1 cellular context compared by ENCODE assay signal in the genomic region with DNA sequence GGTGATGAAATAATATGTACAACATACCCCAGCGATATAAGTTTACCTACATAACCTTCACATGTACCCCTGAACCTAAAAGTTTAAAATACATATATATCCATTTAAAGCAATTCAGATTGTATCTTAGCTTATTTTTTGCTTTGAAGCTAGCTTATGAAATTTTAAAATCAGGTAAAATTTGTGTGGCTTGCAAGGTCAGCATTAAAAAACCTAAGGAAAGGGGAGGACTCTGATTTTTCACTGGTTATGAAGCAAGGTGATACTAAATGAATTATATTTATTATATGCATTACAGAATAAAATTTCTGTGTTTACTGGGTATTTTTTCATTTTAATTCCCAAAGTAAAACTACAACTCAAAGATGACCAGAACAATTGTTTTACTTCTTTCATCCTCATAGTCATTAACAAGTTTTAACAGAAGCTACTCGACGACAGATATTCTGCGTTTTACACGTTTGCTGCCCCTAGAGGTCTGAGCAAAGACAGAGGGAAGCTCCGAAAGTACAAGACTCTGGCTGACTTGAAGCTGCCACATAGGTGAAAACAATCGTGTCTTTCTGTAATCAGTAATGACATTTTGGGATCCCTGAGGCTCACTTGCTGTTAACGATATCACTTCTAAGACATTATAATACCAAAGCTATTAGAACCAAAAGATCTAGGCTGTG.
TF ChIP-seq lines count a peak whose summit lies in the region.

No MANE protein-coding gene starts in this region.

TF ChIP-seq in HCT116, 20 proteins besides CTCF, POLR2A, EP300 and RAD21:
- TF ChIP-seq ZNF274 (IDR thresholded peaks at IDR 0.05; ENCODE audit: low read depth, low read length) (no peak), ELF1 (IDR thresholded peaks at IDR 0.05; ENCODE audit: borderline replicate concordance, low read depth) (no peak), EGR1 (IDR thresholded peaks at IDR 0.05; ENCODE audit: low read depth) (no peak), SIN3A (IDR thresholded peaks at IDR 0.05; ENCODE audit: low read depth) (no peak), EZH2 (IDR thresholded peaks at IDR 0.05) (no peak), POLR2AphosphoS5 (IDR thresholded peaks at IDR 0.05; ENCODE audit: low read depth, low read length) (no peak), FOSL1 (IDR thresholded peaks at IDR 0.05; ENCODE audit: low read depth) (no peak), ZFX (IDR thresholded peaks at IDR 0.05) (no peak), YY1 (IDR thresholded peaks at IDR 0.05; ENCODE audit: extremely low read depth, insufficient replicate concordance, low read depth, low read length) (no peak), JUND (IDR thresholded peaks at IDR 0.05) (no peak), SP1 (IDR thresholded peaks at IDR 0.05; ENCODE audit: low read depth) (no peak), TCF7L2 (IDR thresholded peaks at IDR 0.05; ENCODE audit: borderline replicate concordance, extremely low read depth, insufficient read depth, insufficient read length) (no peak), SRF (IDR thresholded peaks at IDR 0.05; ENCODE audit: low read depth) (no peak), EZH2phosphoT487 (IDR thresholded peaks at IDR 0.05; ENCODE audit: borderline replicate concordance) (no peak)
- TF ChIP-seq, protein P1, sequence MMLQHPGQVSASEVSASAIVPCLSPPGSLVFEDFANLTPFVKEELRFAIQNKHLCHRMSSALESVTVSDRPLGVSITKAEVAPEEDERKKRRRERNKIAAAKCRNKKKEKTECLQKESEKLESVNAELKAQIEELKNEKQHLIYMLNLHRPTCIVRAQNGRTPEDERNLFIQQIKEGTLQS (IDR thresholded peaks at IDR 0.05) = no peak
- TF ChIP-seq, protein P2, sequence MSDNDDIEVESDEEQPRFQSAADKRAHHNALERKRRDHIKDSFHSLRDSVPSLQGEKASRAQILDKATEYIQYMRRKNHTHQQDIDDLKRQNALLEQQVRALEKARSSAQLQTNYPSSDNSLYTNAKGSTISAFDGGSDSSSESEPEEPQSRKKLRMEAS (IDR thresholded peaks at IDR 0.05) = no peak
- TF ChIP-seq, protein P3, sequence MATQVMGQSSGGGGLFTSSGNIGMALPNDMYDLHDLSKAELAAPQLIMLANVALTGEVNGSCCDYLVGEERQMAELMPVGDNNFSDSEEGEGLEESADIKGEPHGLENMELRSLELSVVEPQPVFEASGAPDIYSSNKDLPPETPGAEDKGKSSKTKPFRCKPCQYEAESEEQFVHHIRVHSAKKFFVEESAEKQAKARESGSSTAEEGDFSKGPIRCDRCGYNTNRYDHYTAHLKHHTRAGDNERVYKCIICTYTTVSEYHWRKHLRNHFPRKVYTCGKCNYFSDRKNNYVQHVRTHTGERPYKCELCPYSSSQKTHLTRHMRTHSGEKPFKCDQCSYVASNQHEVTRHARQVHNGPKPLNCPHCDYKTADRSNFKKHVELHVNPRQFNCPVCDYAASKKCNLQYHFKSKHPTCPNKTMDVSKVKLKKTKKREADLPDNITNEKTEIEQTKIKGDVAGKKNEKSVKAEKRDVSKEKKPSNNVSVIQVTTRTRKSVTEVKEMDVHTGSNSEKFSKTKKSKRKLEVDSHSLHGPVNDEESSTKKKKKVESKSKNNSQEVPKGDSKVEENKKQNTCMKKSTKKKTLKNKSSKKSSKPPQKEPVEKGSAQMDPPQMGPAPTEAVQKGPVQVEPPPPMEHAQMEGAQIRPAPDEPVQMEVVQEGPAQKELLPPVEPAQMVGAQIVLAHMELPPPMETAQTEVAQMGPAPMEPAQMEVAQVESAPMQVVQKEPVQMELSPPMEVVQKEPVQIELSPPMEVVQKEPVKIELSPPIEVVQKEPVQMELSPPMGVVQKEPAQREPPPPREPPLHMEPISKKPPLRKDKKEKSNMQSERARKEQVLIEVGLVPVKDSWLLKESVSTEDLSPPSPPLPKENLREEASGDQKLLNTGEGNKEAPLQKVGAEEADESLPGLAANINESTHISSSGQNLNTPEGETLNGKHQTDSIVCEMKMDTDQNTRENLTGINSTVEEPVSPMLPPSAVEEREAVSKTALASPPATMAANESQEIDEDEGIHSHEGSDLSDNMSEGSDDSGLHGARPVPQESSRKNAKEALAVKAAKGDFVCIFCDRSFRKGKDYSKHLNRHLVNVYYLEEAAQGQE (IDR thresholded peaks at IDR 0.05; ENCODE audit: low read depth) = no peak
- TF ChIP-seq, protein P4, sequence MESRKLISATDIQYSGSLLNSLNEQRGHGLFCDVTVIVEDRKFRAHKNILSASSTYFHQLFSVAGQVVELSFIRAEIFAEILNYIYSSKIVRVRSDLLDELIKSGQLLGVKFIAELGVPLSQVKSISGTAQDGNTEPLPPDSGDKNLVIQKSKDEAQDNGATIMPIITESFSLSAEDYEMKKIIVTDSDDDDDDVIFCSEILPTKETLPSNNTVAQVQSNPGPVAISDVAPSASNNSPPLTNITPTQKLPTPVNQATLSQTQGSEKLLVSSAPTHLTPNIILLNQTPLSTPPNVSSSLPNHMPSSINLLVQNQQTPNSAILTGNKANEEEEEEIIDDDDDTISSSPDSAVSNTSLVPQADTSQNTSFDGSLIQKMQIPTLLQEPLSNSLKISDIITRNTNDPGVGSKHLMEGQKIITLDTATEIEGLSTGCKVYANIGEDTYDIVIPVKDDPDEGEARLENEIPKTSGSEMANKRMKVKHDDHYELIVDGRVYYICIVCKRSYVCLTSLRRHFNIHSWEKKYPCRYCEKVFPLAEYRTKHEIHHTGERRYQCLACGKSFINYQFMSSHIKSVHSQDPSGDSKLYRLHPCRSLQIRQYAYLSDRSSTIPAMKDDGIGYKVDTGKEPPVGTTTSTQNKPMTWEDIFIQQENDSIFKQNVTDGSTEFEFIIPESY (IDR thresholded peaks at IDR 0.05; ENCODE audit: extremely low read depth, insufficient replicate concordance, low read length) = no peak
